17 cellular contexts compared by ENCODE assay signal in genomic region chr7:14962778-14963177, GRCh38.
"Had no signal": no experiment of that assay in that cellular context is flagged by ENCODE, and none has a peak within 500 bp of the region (broad histone marks: within the 10 kb centered on the region; RNA-seq: fewer than 3 reads in every experiment).

No MANE protein-coding gene starts in this region.

- H3K27me3 ChIP-seq: hepatocyte, right atrium auricular region, spleen, suprapubic skin had no signal

- H3K36me3 Mint-ChIP-seq: naive B cell, type B pancreatic cell had no signal

- ATAC-seq: activated T-helper 17 cell treated with anti-CD3 and anti-CD28 coated beads, Interleukin-2, amount 50 U/mL, for 72 hours; left ventricle myocardium superior had no signal

- H3K27ac ChIP-seq: coronary artery, hepatocyte, right atrium auricular region, spleen, suprapubic skin had no signal

- H3K9me3 ChIP-seq: right atrium auricular region, spleen, suprapubic skin had no signal

- DNase-seq: activated CD4-positive, alpha-beta T cell treated with anti-CD3 and anti-CD28 coated beads, Interleukin-2, amount 10 ng/mL, durations not matched to agents 7 days and 5 days; activated naive CD4-positive, alpha-beta T cell treated with anti-CD3 and anti-CD28 coated beads for 36 hours; activated T-cell treated with anti-CD3 and anti-CD28 coated beads for 4 hours; caudate nucleus; effector CD4-positive, alpha-beta T cell; kidney; left ventricle myocardium superior; naive B cell; spleen; stimulated activated CD4-positive, alpha-beta T cell treated with anti-CD3 and anti-CD28 coated beads, Interleukin-2, amount 100 ng/mL, for 24 hours; stimulated activated naive CD4-positive, alpha-beta T cell treated with Interleukin-2 at 50 U/mL for 16 hours had no signal

- H2AFZ ChIP-seq: hepatocyte had no signal

- H3K36me3 ChIP-seq: right atrium auricular region, spleen, suprapubic skin had no signal

- H3K4me1 ChIP-seq: right atrium auricular region, spleen, suprapubic skin had no signal

- H3K9me3 Mint-ChIP-seq: activated CD4-positive, alpha-beta T cell treated with anti-CD3 and anti-CD28 coated beads, Interleukin-2, amount 10 ng/mL, durations not matched to agents 7 days and 5 days; activated T-helper 17 cell treated with anti-CD3 and anti-CD28 coated beads, Interleukin-2, amount 50 U/mL, for 72 hours; type B pancreatic cell had no signal

- H3K4me3 ChIP-seq: coronary artery, hepatocyte, right atrium auricular region, spleen, suprapubic skin had no signal

- H3K4me3 Mint-ChIP-seq: activated CD4-positive, alpha-beta T cell treated with anti-CD3 and anti-CD28 coated beads, Interleukin-2, amount 10 ng/mL, durations not matched to agents 7 days and 5 days; activated naive CD4-positive, alpha-beta T cell treated with anti-CD3 and anti-CD28 coated beads for 36 hours; activated T-helper 17 cell treated with anti-CD3 and anti-CD28 coated beads, Interleukin-2, amount 50 U/mL, for 72 hours; naive B cell; type B pancreatic cell had no signal

- H3K4me2 ChIP-seq: hepatocyte had no signal

- H3K27ac Mint-ChIP-seq: activated CD4-positive, alpha-beta T cell treated with anti-CD3 and anti-CD28 coated beads, Interleukin-2, amount 10 ng/mL, durations not matched to agents 7 days and 5 days; activated naive CD4-positive, alpha-beta T cell treated with anti-CD3 and anti-CD28 coated beads for 36 hours; activated T-helper 17 cell treated with anti-CD3 and anti-CD28 coated beads, Interleukin-2, amount 50 U/mL, for 72 hours; naive B cell; type B pancreatic cell had no signal

- H3K4me1 Mint-ChIP-seq: activated CD4-positive, alpha-beta T cell treated with anti-CD3 and anti-CD28 coated beads, Interleukin-2, amount 10 ng/mL, durations not matched to agents 7 days and 5 days; activated T-helper 17 cell treated with anti-CD3 and anti-CD28 coated beads, Interleukin-2, amount 50 U/mL, for 72 hours; naive B cell had no signal

- H3K79me2 ChIP-seq: hepatocyte had no signal

- H3K27me3 Mint-ChIP-seq: activated CD4-positive, alpha-beta T cell treated with anti-CD3 and anti-CD28 coated beads, Interleukin-2, amount 10 ng/mL, durations not matched to agents 7 days and 5 days; activated T-helper 17 cell treated with anti-CD3 and anti-CD28 coated beads, Interleukin-2, amount 50 U/mL, for 72 hours; naive B cell had no signal
